Comparison of ENCODE assay signal across 1 cellular context in the genomic region with DNA sequence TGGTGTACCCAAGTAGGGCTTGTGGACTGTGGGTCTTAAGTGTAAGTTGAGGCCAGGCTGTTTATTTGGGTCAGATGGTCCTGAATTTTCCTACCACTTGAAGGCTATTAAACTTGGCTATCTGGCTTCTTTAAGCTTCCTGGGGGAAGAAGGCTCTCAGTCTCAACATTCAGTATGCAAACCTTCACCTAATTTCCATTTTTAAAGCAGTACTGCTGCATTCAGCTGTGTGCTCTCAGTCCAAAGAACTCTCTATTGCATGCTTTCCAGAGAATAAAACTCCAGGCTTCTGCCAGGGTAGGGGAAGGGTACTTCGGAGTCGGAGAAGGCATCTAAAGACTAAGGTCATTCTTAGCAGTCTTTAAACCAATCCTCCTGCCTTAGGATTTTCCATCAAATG.
TF ChIP-seq lines count a peak whose summit lies in the region.

No MANE protein-coding gene starts in this region.

TF ChIP-seq in H1, 55 proteins besides CTCF, POLR2A, EP300 and RAD21:
- TF ChIP-seq SP2 (IDR thresholded peaks at IDR 0.05; ENCODE audit: low read length) = no peak
- no peak for TF ChIP-seq SUZ12 (IDR thresholded peaks at IDR 0.05; ENCODE audit: low read length)
- no peak for TF ChIP-seq CTBP2 (IDR thresholded peaks at IDR 0.05; ENCODE audit: borderline replicate concordance, insufficient read depth, insufficient read length, low read length)
- no peak for TF ChIP-seq SIX5 (IDR thresholded peaks at IDR 0.05; ENCODE audit: low read depth, low read length)
- TF ChIP-seq GTF2F1 (IDR thresholded peaks at IDR 0.05; ENCODE audit: borderline replicate concordance, low read depth, low read length) = no peak
- TF ChIP-seq ZNF274 (IDR thresholded peaks at IDR 0.05; ENCODE audit: borderline replicate concordance, extremely low read depth, low read length) = no peak
- no peak for TF ChIP-seq POU5F1 (IDR thresholded peaks at IDR 0.05; ENCODE audit: low read depth, low read length)
- TF ChIP-seq PHF8 (conservative IDR thresholded peaks at IDR 0.05; ENCODE audit: low read depth, low read length) = no peak
